In genomic region chr2:64352292-64352691, GRCh38 we compare ENCODE assay signal across 23 cellular contexts.
DNase-seq lines count a peak whose midpoint lies in the region; ATAC-seq and TF ChIP-seq lines count a peak whose summit lies in the region.
"Had no signal": no experiment of that assay in that cellular context is flagged by ENCODE, and none has a peak within 500 bp of the region (broad histone marks: within the 10 kb centered on the region; RNA-seq: fewer than 3 reads in every experiment).

No MANE protein-coding gene starts in this region.

- DNase-seq in activated T-cell treated with anti-CD3 and anti-CD28 coated beads, Interleukin-2, amount 50 U/mL, for 72 hours: peak; percentile 11 to 22
- DNase-seq in activated T-cell treated with anti-CD3 and anti-CD28 coated beads, Interleukin-2, amount 50 U/mL, for 4 hours: no peak
- DNase-seq in PC-3: peak; percentile 48
- no peak for DNase-seq in foreskin keratinocyte
- DNase-seq in stimulated activated effector memory CD8-positive, alpha-beta T cell treated with anti-CD3 and anti-CD28 coated beads, Interleukin-12 subunit alpha, Interleukin-12 subunit beta, amount 100 ng/mL, for 72 hours (ENCODE audit: low spot score in 2 of 2): no peak
- no peak for DNase-seq in adrenal gland
- no peak for DNase-seq in stimulated activated CD4-positive, alpha-beta T cell treated with anti-CD3 and anti-CD28 coated beads, Interleukin-12 subunit alpha, Interleukin-12 subunit beta, amount 100 ng/mL, for 4 hours
- no peak for DNase-seq in NCI-H1930 (lab: John Stamatoyannopoulos, UW)
- DNase-seq: activated CD4-positive, alpha-beta memory T cell treated with anti-CD3 and anti-CD28 coated beads for 36 hours; activated naive CD8-positive, alpha-beta T cell treated with anti-CD3 and anti-CD28 coated beads, Interleukin-2, amount 10 ng/mL, durations not matched to agents 7 days and 5 days; activated T-cell treated with anti-CD3 and anti-CD28 coated beads, Interleukin-2, amount 50 U/mL, for 48 hours; C1 segment of cervical spinal cord; cortex of kidney; foreskin fibroblast; HCEC 1CT; hypothalamus; NCI-H1105 treated with DMSO at 0.1 percent for 48 hours; NCI-H2171; nephron progenitor cell; OCI-M1; SJCRH30; T-helper 17 cell had no signal

- H3K36me3 ChIP-seq in PC-3 (ENCODE audit: low read depth, low read length) (no peaks in the 10 kb centered on the region), adrenal gland (replicated peaks in 1 of 2) (no peaks in the 10 kb centered on the region)
- H3K36me3 ChIP-seq: SJCRH30 had no signal

- CTCF ChIA-PET in PC-3 (lab: Charles Lee): no interaction called here

- H3K79me2 ChIP-seq in PC-3 (ENCODE audit: low read length): no peaks in the 10 kb centered on the region

- H3F3A ChIP-seq in PC-3 (ENCODE audit: low read length, unreplicated experiment): no peaks in the 10 kb centered on the region

- peak; percentile 72 to 95 for ATAC-seq in activated T-cell treated with anti-CD3 and anti-CD28 coated beads, Interleukin-2, amount 50 U/mL, for 72 hours (replicated peaks in 1 of 2)
- ATAC-seq in activated T-cell treated with anti-CD3 and anti-CD28 coated beads, Interleukin-2, amount 50 U/mL, for 4 hours: no peak
- no peak for ATAC-seq in PC-3
- no peak for ATAC-seq in foreskin keratinocyte
- ATAC-seq in stimulated activated effector memory CD8-positive, alpha-beta T cell treated with anti-CD3 and anti-CD28 coated beads, Interleukin-12 subunit alpha, Interleukin-12 subunit beta, amount 100 ng/mL, for 72 hours: peak; percentile 92
- ATAC-seq: T-helper 17 cell had no signal

- no peak overlapping the region for H3K9ac ChIP-seq in PC-3 (ENCODE audit: low read length)

- H3K27ac ChIP-seq in PC-3 (ENCODE audit: low read length): no peak overlapping the region
- H3K27ac ChIP-seq in foreskin keratinocyte: no peak overlapping the region
- H3K27ac ChIP-seq in adrenal gland: no peak overlapping the region
- H3K27ac ChIP-seq: SJCRH30 had no signal

- WGBS in adrenal gland, 4 donors: 73 to 92% (median 77%) methylated on average over 1 of the region's 1 CpG

- POLR2A ChIA-PET in PC-3 (lab: Charles Lee; ENCODE audit: unreplicated experiment): no interaction called here

- no peak overlapping the region for H3K4me3 Mint-ChIP-seq in activated T-cell treated with anti-CD3 and anti-CD28 coated beads, Interleukin-2, amount 50 U/mL, for 72 hours
- H3K4me3 Mint-ChIP-seq in activated T-cell treated with anti-CD3 and anti-CD28 coated beads, Interleukin-2, amount 50 U/mL, for 4 hours: no peak overlapping the region
- H3K4me3 Mint-ChIP-seq in stimulated activated effector memory CD8-positive, alpha-beta T cell treated with anti-CD3 and anti-CD28 coated beads, Interleukin-12 subunit alpha, Interleukin-12 subunit beta, amount 100 ng/mL, for 72 hours: no peak overlapping the region
- H3K4me3 Mint-ChIP-seq: activated CD4-positive, alpha-beta memory T cell treated with anti-CD3 and anti-CD28 coated beads for 36 hours; activated naive CD8-positive, alpha-beta T cell treated with anti-CD3 and anti-CD28 coated beads, Interleukin-2, amount 10 ng/mL, durations not matched to agents 7 days and 5 days; nephron progenitor cell; T-helper 17 cell had no signal

- H3K27me3 Mint-ChIP-seq in activated T-cell treated with anti-CD3 and anti-CD28 coated beads, Interleukin-2, amount 50 U/mL, for 72 hours (ENCODE audit: low read depth): peaks cover 27% of the 10 kb centered on the region
- peaks cover 11% of the 10 kb centered on the region for H3K27me3 Mint-ChIP-seq in activated T-cell treated with anti-CD3 and anti-CD28 coated beads, Interleukin-2, amount 50 U/mL, for 4 hours (ENCODE audit: low read depth)

- H3K9me3 ChIP-seq in PC-3 (ENCODE audit: low read length) (no peaks in the 10 kb centered on the region), adrenal gland (replicated peaks in 1 of 3) (no peaks in the 10 kb centered on the region)
- H3K9me3 ChIP-seq: SJCRH30 had no signal

- H4K20me1 ChIP-seq in PC-3 (ENCODE audit: low read length): no peaks in the 10 kb centered on the region

- no peaks in the 10 kb centered on the region for H3K9me3 Mint-ChIP-seq in activated T-cell treated with anti-CD3 and anti-CD28 coated beads, Interleukin-2, amount 50 U/mL, for 72 hours
- peaks cover 7% of the 10 kb centered on the region for H3K9me3 Mint-ChIP-seq in activated T-cell treated with anti-CD3 and anti-CD28 coated beads, Interleukin-2, amount 50 U/mL, for 4 hours
- H3K9me3 Mint-ChIP-seq in stimulated activated effector memory CD8-positive, alpha-beta T cell treated with anti-CD3 and anti-CD28 coated beads, Interleukin-12 subunit alpha, Interleukin-12 subunit beta, amount 100 ng/mL, for 72 hours: peaks cover 3% of the 10 kb centered on the region
- H3K9me3 Mint-ChIP-seq: activated naive CD8-positive, alpha-beta T cell treated with anti-CD3 and anti-CD28 coated beads, Interleukin-2, amount 10 ng/mL, durations not matched to agents 7 days and 5 days had no signal

- H3K4me1 ChIP-seq in PC-3 (ENCODE audit: insufficient read depth, low read length) (peaks cover 33% of the 10 kb centered on the region), foreskin keratinocyte (peaks cover 18% of the 10 kb centered on the region), adrenal gland (replicated peaks in 1 of 2) (no peaks in the 10 kb centered on the region)

- H3K27ac Mint-ChIP-seq in activated T-cell treated with anti-CD3 and anti-CD28 coated beads, Interleukin-2, amount 50 U/mL, for 72 hours: no peak overlapping the region
- peak overlapping the region; percentile 6 for H3K27ac Mint-ChIP-seq in stimulated activated effector memory CD8-positive, alpha-beta T cell treated with anti-CD3 and anti-CD28 coated beads, Interleukin-12 subunit alpha, Interleukin-12 subunit beta, amount 100 ng/mL, for 72 hours
- H3K27ac Mint-ChIP-seq: activated CD4-positive, alpha-beta memory T cell treated with anti-CD3 and anti-CD28 coated beads for 36 hours; activated naive CD8-positive, alpha-beta T cell treated with anti-CD3 and anti-CD28 coated beads, Interleukin-2, amount 10 ng/mL, durations not matched to agents 7 days and 5 days; nephron progenitor cell; progenitor cell of endocrine pancreas; T-helper 17 cell had no signal

- H3K27me3 ChIP-seq in PC-3 (ENCODE audit: low read length) (no peaks in the 10 kb centered on the region), foreskin keratinocyte (no peaks in the 10 kb centered on the region), adrenal gland (no peaks in the 10 kb centered on the region)
- H3K27me3 ChIP-seq: SJCRH30 had no signal

- H3K4me3 ChIP-seq in PC-3 (ENCODE audit: low read length) (no peak overlapping the region), adrenal gland (no peak overlapping the region)
- H3K4me3 ChIP-seq: SJCRH30 had no signal

- no peaks in the 10 kb centered on the region for H3K36me3 Mint-ChIP-seq in activated T-cell treated with anti-CD3 and anti-CD28 coated beads, Interleukin-2, amount 50 U/mL, for 72 hours (ENCODE audit: insufficient read depth in 2 of 2)
- H3K36me3 Mint-ChIP-seq in activated T-cell treated with anti-CD3 and anti-CD28 coated beads, Interleukin-2, amount 50 U/mL, for 4 hours (ENCODE audit: insufficient read depth): no peaks in the 10 kb centered on the region
- H3K36me3 Mint-ChIP-seq in stimulated activated effector memory CD8-positive, alpha-beta T cell treated with anti-CD3 and anti-CD28 coated beads, Interleukin-12 subunit alpha, Interleukin-12 subunit beta, amount 100 ng/mL, for 72 hours: no peaks in the 10 kb centered on the region
- H3K36me3 Mint-ChIP-seq: activated CD4-positive, alpha-beta memory T cell treated with anti-CD3 and anti-CD28 coated beads for 36 hours; activated naive CD8-positive, alpha-beta T cell treated with anti-CD3 and anti-CD28 coated beads, Interleukin-2, amount 10 ng/mL, durations not matched to agents 7 days and 5 days had no signal

- H3K4me1 Mint-ChIP-seq in activated T-cell treated with anti-CD3 and anti-CD28 coated beads, Interleukin-2, amount 50 U/mL, for 72 hours (ENCODE audit: low read depth): peaks cover 8% of the 10 kb centered on the region
- H3K4me1 Mint-ChIP-seq in activated T-cell treated with anti-CD3 and anti-CD28 coated beads, Interleukin-2, amount 50 U/mL, for 4 hours (ENCODE audit: low read depth): no peaks in the 10 kb centered on the region
- peaks cover 8% of the 10 kb centered on the region for H3K4me1 Mint-ChIP-seq in stimulated activated effector memory CD8-positive, alpha-beta T cell treated with anti-CD3 and anti-CD28 coated beads, Interleukin-12 subunit alpha, Interleukin-12 subunit beta, amount 100 ng/mL, for 72 hours
- H3K4me1 Mint-ChIP-seq: activated naive CD8-positive, alpha-beta T cell treated with anti-CD3 and anti-CD28 coated beads, Interleukin-2, amount 10 ng/mL, durations not matched to agents 7 days and 5 days had no signal

- H3K4me2 ChIP-seq in PC-3 (ENCODE audit: low read length): no peak overlapping the region

- BruUV-seq in PC-3 (replicated peaks; lab: Mats Ljungman, UMichigan): no TSS peak

- H2AFZ ChIP-seq in PC-3 (ENCODE audit: low read length): no peak overlapping the region

- H3K9me2 ChIP-seq in PC-3 (replicated peaks; ENCODE audit: low read length): no peaks in the 10 kb centered on the region

- no peak for TF ChIP-seq POLR2A in adrenal gland (IDR thresholded peaks at IDR 0.05)

- intact Hi-C loops in PC-3 (cut with micrococcal nuclease) (no loop called here), adrenal gland (cut with DNase I) (no loop called here)

- TF ChIP-seq CTCF in PC-3 (conservative IDR thresholded peaks at IDR 0.05; ENCODE audit: low read depth, low read length) (no peak), foreskin keratinocyte (conservative IDR thresholded peaks at IDR 0.05) (peak; percentile 4), adrenal gland (IDR thresholded peaks at IDR 0.05) (no peak)

Comparison
In these comparisons a context has a peak if more than half of its experiments do, and no peak if none do; other contexts are left out.
1. ATAC-seq: peak in activated T-cell treated with anti-CD3 and anti-CD28 coated beads, Interleukin-2, amount 50 U/mL, for 72 hours (2 of 2) and stimulated activated effector memory CD8-positive, alpha-beta T cell treated with anti-CD3 and anti-CD28 coated beads, Interleukin-12 subunit alpha, Interleukin-12 subunit beta, amount 100 ng/mL, for 72 hours (single experiment); none in activated T-cell treated with anti-CD3 and anti-CD28 coated beads, Interleukin-2, amount 50 U/mL, for 4 hours (0 of 2), PC-3 (single experiment) and foreskin keratinocyte (single experiment).
2. DNase-seq: peak in activated T-cell treated with anti-CD3 and anti-CD28 coated beads, Interleukin-2, amount 50 U/mL, for 72 hours (2 of 2) and PC-3 (single experiment); none in activated T-cell treated with anti-CD3 and anti-CD28 coated beads, Interleukin-2, amount 50 U/mL, for 4 hours (single experiment), foreskin keratinocyte (0 of 2), stimulated activated effector memory CD8-positive, alpha-beta T cell treated with anti-CD3 and anti-CD28 coated beads, Interleukin-12 subunit alpha, Interleukin-12 subunit beta, amount 100 ng/mL, for 72 hours (0 of 2), adrenal gland (0 of 7), stimulated activated CD4-positive, alpha-beta T cell treated with anti-CD3 and anti-CD28 coated beads, Interleukin-12 subunit alpha, Interleukin-12 subunit beta, amount 100 ng/mL, for 4 hours (single experiment) and NCI-H1930 (0 of 2).